Comparison of ENCODE assay signal across 34 cellular contexts in genomic region chr16:79923431-79923830, GRCh38.
"Had no signal": no experiment of that assay in that cellular context is flagged by ENCODE, and none has a peak within 500 bp of the region (broad histone marks: within the 10 kb centered on the region; RNA-seq: fewer than 3 reads in every experiment).

No MANE protein-coding gene starts in this region.

- H3K36me3 ChIP-seq: MG63 had no signal

- H3K4me3 ChIP-seq: MG63 had no signal

- H3K9me3 ChIP-seq: MG63 had no signal

- DNase-seq: Karpas-422, Kasumi-1, MG63, MM.1S, MV-4-11, NCI-H1048, NCI-H1092, NCI-H1092 treated with DMSO at 0.1 percent for 48 hours, NCI-H1105, NCI-H1105 treated with DMSO at 0.1 percent for 48 hours, NCI-H1417, NCI-H1417 treated with DMSO at 0.1 percent for 48 hours, NCI-H1436, NCI-H1436 treated with DMSO at 0.1 percent for 48 hours, NCI-H146, NCI-H1694, NCI-H1694 treated with DMSO at 0.1 percent for 48 hours, NCI-H187, NCI-H187 treated with DMSO at 0.1 percent for 48 hours, NCI-H1930, NCI-H2029, NCI-H2029 treated with DMSO at 0.1 percent for 48 hours, NCI-H2081, NCI-H2081 treated with DMSO at 0.1 percent for 48 hours, NCI-H2107, NCI-H2171, NCI-H2171 treated with DMSO at 0.1 percent for 48 hours, NCI-H2227 treated with DMSO at 0.1 percent for 48 hours, NCI-H226, NCI-H345, NCI-H446, NCI-H446 treated with DMSO at 0.1 percent for 48 hours, NCI-H510A, NCI-H510A treated with DMSO at 0.1 percent for 48 hours had no signal

- H3K27me3 ChIP-seq: MG63 had no signal
